Comparison of ENCODE assay signal across 8 cellular contexts in the genomic region with DNA sequence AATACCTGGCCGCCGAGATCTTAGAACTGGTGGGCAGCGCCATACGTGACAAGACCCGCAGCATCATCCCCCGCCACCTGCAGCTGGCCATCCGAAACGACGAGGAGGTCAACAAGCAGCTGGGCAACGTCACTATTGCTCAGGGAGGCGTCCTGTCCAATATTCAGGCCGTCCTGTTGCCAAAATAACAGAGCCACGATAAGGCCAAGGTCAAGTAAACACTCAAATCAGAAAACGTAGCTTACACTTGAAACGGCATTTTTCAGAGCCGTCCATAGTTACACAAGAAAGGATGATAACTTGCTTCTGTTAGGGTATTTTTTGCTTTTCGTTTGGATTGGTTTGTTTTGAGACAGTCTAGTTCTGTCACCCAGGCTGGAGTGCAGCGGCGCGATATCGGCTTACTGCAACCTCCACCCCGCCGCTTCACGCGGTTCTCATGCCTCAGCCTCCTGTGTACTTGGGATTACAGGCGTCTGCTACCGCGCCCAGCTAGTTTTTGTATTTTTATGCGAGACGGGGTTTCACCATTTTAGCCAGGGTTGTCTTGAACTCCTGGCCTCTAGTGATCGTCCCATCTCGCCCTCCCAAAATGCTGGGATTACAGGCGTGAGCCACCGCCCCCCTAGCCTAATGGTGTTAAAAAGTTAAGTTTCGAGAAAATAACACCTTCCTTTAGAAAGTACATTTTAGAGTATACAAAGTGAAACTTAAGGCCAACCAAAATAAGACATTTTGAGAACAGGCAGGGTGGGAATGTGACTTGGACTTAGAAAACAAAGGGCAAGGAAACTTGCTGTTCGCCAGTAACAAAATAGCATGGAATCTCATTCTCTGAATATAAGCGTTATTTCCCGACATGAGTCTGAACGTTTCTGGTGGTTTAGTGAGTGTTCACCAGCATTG. TPM values are rescaled to one million over a fixed set of nuclear protein-coding genes. Genes with fewer than 3 reads are reported as not detected.
DNase-seq lines count a peak whose midpoint lies in the region; ATAC-seq and TF ChIP-seq lines count a peak whose summit lies in the region.

No MANE protein-coding gene starts in this region.

- peaks cover 40% of the 10 kb centered on the region for H3F3A ChIP-seq in MM.1S (ENCODE audit: insufficient read depth, low read length)

- TF ChIP-seq POLR2A in spleen (IDR thresholded peaks at IDR 0.05): no peak

- H3K4me3 ChIP-seq in CD4-positive, alpha-beta memory T cell (ENCODE audit: low read length in 2 of 2): peak overlapping the region; percentile 72 to 74
- H3K4me3 ChIP-seq in MM.1S (ENCODE audit: low read length) (peak overlapping the region; percentile 56), spleen (peak overlapping the region; percentile 35 to 69 (median 46))

- 2 to 4% (median 2%) methylated on average over 38 to 39 of the region's 39 CpGs for WGBS in spleen, 5 donors

- no peaks in the 10 kb centered on the region for H4K20me1 ChIP-seq in MM.1S (ENCODE audit: insufficient read depth, low read length)

- TF ChIP-seq CTCF in MM.1S (IDR thresholded peaks at IDR 0.05; ENCODE audit: low read length) (no peak), spleen (IDR thresholded peaks at IDR 0.05 in 8 of 11, conservative IDR thresholded peaks at IDR 0.05 in 3 of 11) (no peak)

- H3K27ac Mint-ChIP-seq in CD4-positive, alpha-beta memory T cell: peak overlapping the region; percentile 93 to 99 (median 98)
- H3K27ac Mint-ChIP-seq in activated naive CD4-positive, alpha-beta T cell treated with anti-CD3 and anti-CD28 coated beads, Interleukin-2, amount 50 U/mL, for 24 hours: peak overlapping the region; percentile 94

- H3K79me2 ChIP-seq in MM.1S (ENCODE audit: low read length): no peaks in the 10 kb centered on the region

- intact Hi-C loops in CD4-positive, alpha-beta memory T cell (cut with micrococcal nuclease): loop anchor here (1.0 to 5.0 kb wide), 3 partner anchors 228 to 1773 kb away; a partner anchor contains a TSS
- intact Hi-C loops in spleen (cut with DNase I; ENCODE audit: low total_unique reads): no loop called here

- peaks cover 14% of the 10 kb centered on the region for H3K4me1 ChIP-seq in CD4-positive, alpha-beta memory T cell (ENCODE audit: insufficient read depth, low read length)
- H3K4me1 ChIP-seq in MM.1S (ENCODE audit: low read length): peaks cover 17% of the 10 kb centered on the region
- peaks cover 6 to 22% (median 17%) of the 10 kb centered on the region in 6 donors for H3K4me1 ChIP-seq in spleen

- peak overlapping the region; percentile 87 for H3K4me2 ChIP-seq in MM.1S (ENCODE audit: low read depth, low read length)

- H3K4me1 Mint-ChIP-seq in CD4-positive, alpha-beta memory T cell: peaks cover 12 to 28% (median 20%) of the 10 kb centered on the region in 4 donors
- H3K4me1 Mint-ChIP-seq in activated naive CD4-positive, alpha-beta T cell treated with anti-CD3 and anti-CD28 coated beads, Interleukin-2, amount 50 U/mL, for 24 hours: peaks cover 23% of the 10 kb centered on the region

- no peaks in the 10 kb centered on the region for H3K27me3 ChIP-seq in CD4-positive, alpha-beta memory T cell (ENCODE audit: insufficient read depth, low read length)
- H3K27me3 ChIP-seq in MM.1S (replicated peaks; ENCODE audit: insufficient read depth, low read length) (no peaks in the 10 kb centered on the region), spleen (replicated peaks in 1 of 7) (no peaks in the 10 kb centered on the region)

- H2AFZ ChIP-seq in MM.1S (ENCODE audit: low read length): peak overlapping the region; percentile 41

- POLR2A ChIA-PET in CD4-positive, alpha-beta memory T cell (lab: Charles Lee; ENCODE audit: partially characterized antibody): interaction anchor here (0.6 to 9.4 kb wide), 53 partner anchors 7 to 1848 kb away, joined by 3 to 1198 read pairs (median 9); a partner anchor contains a TSS

- no peaks in the 10 kb centered on the region for H3K9me2 ChIP-seq in MM.1S (replicated peaks; ENCODE audit: insufficient read depth, low read length)

- peak overlapping the region; percentile 76 for H3K27ac ChIP-seq in CD4-positive, alpha-beta memory T cell (ENCODE audit: low read depth, low read length)
- H3K27ac ChIP-seq in MM.1S (ENCODE audit: low read length): peak overlapping the region; percentile 88
- peak overlapping the region; percentile 93 to 98 (median 96) for H3K27ac ChIP-seq in spleen

- H3K4me3 Mint-ChIP-seq in CD4-positive, alpha-beta memory T cell: peak overlapping the region; percentile 88 to 98 (median 94)
- peak overlapping the region; percentile 91 for H3K4me3 Mint-ChIP-seq in activated naive CD4-positive, alpha-beta T cell treated with anti-CD3 and anti-CD28 coated beads, Interleukin-2, amount 50 U/mL, for 24 hours

- H3K36me3 Mint-ChIP-seq in CD4-positive, alpha-beta memory T cell: peaks cover 0 to 13% of the 10 kb centered on the region in 2 donors
- H3K36me3 Mint-ChIP-seq in activated naive CD4-positive, alpha-beta T cell treated with anti-CD3 and anti-CD28 coated beads, Interleukin-2, amount 50 U/mL, for 24 hours: no peaks in the 10 kb centered on the region

- no peaks in the 10 kb centered on the region for H3K36me3 ChIP-seq in CD4-positive, alpha-beta memory T cell (ENCODE audit: insufficient read depth, low read length)
- H3K36me3 ChIP-seq in MM.1S (replicated peaks; ENCODE audit: insufficient read depth, low read length) (no peaks in the 10 kb centered on the region), spleen (no peaks in the 10 kb centered on the region)

- H3K27me3 Mint-ChIP-seq in CD4-positive, alpha-beta memory T cell: no peaks in the 10 kb centered on the region
- no peaks in the 10 kb centered on the region for H3K27me3 Mint-ChIP-seq in activated naive CD4-positive, alpha-beta T cell treated with anti-CD3 and anti-CD28 coated beads, Interleukin-2, amount 50 U/mL, for 24 hours

- peak; percentile 32 for ATAC-seq in GM21528 (IDR thresholded peaks at IDR 0.05; ENCODE audit: low FRiP score, unreplicated experiment)

- peak; percentile 57 to 72 (median 64) for DNase-seq in CD4-positive, alpha-beta memory T cell
- DNase-seq in MM.1S (peak; percentile 64), hepatic stellate cell (ENCODE audit: low spot score) (peak; percentile 12), spleen (peak; percentile 89), NCI-H2171 treated with DMSO at 0.1 percent for 48 hours (lab: John Stamatoyannopoulos, UW) (no peak), HuH-7 (ENCODE audit: low spot score) (no peak)

- CTCF ChIA-PET in CD4-positive, alpha-beta memory T cell (lab: Charles Lee; ENCODE audit: partially characterized antibody): interaction anchor here (0.7 to 6.4 kb wide), 19 partner anchors 8 to 1828 kb away, joined by 3 to 144 read pairs (median 4); a partner anchor contains a TSS

- peak overlapping the region; percentile 79 for H3K9ac ChIP-seq in MM.1S (ENCODE audit: low read length)

- H3K9me3 Mint-ChIP-seq in CD4-positive, alpha-beta memory T cell: peaks cover 0 to 18% (median 0%) of the 10 kb centered on the region in 8 donors
- no peaks in the 10 kb centered on the region for H3K9me3 Mint-ChIP-seq in activated naive CD4-positive, alpha-beta T cell treated with anti-CD3 and anti-CD28 coated beads, Interleukin-2, amount 50 U/mL, for 24 hours

- H3K9me3 ChIP-seq in CD4-positive, alpha-beta memory T cell (ENCODE audit: control insufficient read depth in 1 of 2, low read length in 2 of 2): no peaks in the 10 kb centered on the region
- H3K9me3 ChIP-seq in MM.1S (replicated peaks; ENCODE audit: insufficient read depth, low read length): no peaks in the 10 kb centered on the region
- H3K9me3 ChIP-seq in spleen: no peaks in the 10 kb centered on the region

RNA-seq across cellular contexts. Expression of a gene that starts 42.8 kb away (rescaled TPM):
- total RNA-seq in CD4-positive, alpha-beta memory T cell: 1 to 10 TPM; 3.5 to 4.2 TPM
- 1 to 10 TPM; 3.4 to 4.2 TPM for polyA plus RNA-seq in CD4-positive, alpha-beta memory T cell
- 10 to 100 TPM; 12.4 to 30.3 (median 19.0) TPM for total RNA-seq in spleen
- polyA plus RNA-seq in spleen: 1 to 10 TPM; 2.4 to 3.5 (median 2.8) TPM

Comparison
In these comparisons a context has a peak if more than half of its experiments do, and no peak if none do; other contexts are left out.
1. DNase-seq: peak in CD4-positive, alpha-beta memory T cell (5 of 5), MM.1S (single experiment), hepatic stellate cell (single experiment) and spleen (single experiment); none in NCI-H2171 treated with DMSO at 0.1 percent for 48 hours (single experiment) and HuH-7 (single experiment).
2. Peak in every context shown above with its lines, with median percentiles within 50 percentile points of each other: H3K27ac ChIP-seq and H3K4me3 ChIP-seq.